1 cellular context compared by ENCODE assay signal in the genomic region with DNA sequence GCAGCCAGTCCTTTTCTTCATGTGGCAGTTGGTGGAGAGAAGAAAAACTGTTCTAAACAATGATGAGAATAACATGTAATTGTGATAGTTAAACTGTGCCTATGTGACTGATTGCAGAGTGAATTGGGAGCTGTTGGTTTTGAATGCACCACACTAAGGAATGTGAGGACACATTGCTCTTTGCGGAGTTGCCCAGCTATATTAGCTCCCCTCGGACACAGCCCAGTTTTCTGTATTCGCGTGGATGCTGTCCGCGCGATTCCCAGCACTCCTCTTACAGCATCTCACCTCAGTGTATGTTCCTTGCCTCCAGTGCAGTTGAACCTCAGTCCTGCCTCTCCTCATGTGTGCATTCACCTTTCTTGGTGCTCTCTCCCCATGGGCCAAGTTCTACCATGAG.
TF ChIP-seq lines count a peak whose summit lies in the region.

No MANE protein-coding gene starts in this region.

TF ChIP-seq in IMR-90, 13 proteins besides CTCF, POLR2A, EP300 and RAD21:
- TF ChIP-seq, protein P1, sequence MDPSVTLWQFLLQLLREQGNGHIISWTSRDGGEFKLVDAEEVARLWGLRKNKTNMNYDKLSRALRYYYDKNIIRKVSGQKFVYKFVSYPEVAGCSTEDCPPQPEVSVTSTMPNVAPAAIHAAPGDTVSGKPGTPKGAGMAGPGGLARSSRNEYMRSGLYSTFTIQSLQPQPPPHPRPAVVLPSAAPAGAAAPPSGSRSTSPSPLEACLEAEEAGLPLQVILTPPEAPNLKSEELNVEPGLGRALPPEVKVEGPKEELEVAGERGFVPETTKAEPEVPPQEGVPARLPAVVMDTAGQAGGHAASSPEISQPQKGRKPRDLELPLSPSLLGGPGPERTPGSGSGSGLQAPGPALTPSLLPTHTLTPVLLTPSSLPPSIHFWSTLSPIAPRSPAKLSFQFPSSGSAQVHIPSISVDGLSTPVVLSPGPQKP (IDR thresholded peaks at IDR 0.05; ENCODE audit: borderline replicate concordance, low read depth, low read length): no peak
- TF ChIP-seq CHD1 (IDR thresholded peaks at IDR 0.05; ENCODE audit: low read depth, low read length) (no peak), MXI1 (IDR thresholded peaks at IDR 0.05; ENCODE audit: borderline replicate concordance, low read depth, low read length) (no peak)
